Comparison of ENCODE assay signal across 10 cellular contexts in the genomic region with DNA sequence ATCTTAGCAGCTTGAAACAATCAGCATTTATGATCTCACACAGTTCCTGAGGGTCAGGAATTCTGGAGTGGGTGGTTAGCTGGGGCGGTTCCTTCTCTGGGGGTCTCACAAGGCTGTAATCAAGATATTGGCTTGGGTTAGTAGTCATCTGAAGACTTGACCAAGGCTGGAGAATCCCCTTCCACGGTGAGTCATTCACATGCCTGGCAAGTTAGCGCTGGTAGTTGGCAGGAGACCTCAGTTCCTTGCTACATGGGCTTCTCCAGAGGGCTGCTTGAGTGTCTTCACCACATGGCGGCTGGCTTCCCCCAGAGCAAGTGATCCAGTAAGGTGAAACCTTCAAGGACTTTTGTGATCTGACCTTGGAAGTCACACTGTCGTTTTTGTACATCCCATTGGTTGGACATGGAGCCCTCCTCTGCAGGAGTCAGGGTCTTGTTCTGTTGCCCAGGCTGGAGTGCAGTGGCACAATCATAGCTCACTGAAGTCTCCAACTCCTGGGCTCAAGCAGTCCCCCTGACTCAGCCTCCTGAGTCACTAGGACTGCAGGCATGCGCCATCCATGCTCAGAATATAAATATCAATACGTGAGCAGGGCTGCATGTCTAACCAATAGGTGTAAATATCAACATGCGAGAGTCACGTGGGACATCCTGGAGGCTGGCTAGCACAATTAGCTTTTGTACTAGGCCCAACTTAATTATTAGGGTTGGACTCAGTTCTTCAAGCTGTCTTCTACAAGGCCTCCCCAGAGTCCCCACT. TPM values are rescaled to one million over a fixed set of nuclear protein-coding genes. Genes with fewer than 3 reads are reported as not detected.
A peak's percentile ranks its signal among the peaks of the same experiment; 100 is the strongest.
DNase-seq lines count a peak whose midpoint lies in the region; FAIRE-seq and TF ChIP-seq lines count a peak whose summit lies in the region.
"Had no signal": no experiment of that assay in that cellular context is flagged by ENCODE, and none has a peak within 500 bp of the region (broad histone marks: within the 10 kb centered on the region; RNA-seq: fewer than 3 reads in every experiment).

No MANE protein-coding gene starts in this region.

- dilution Hi-C loops in keratinocyte (cut with MboI; ENCODE audit: extremely low pct_ligation_motif_present, low sequenced_read_pairs) = no loop called here

- H3K9me3 ChIP-seq in keratinocyte (ENCODE audit: control insufficient read depth, low read depth, low read length) = no peaks in the 10 kb centered on the region
- no peaks in the 10 kb centered on the region for H3K9me3 ChIP-seq in suprapubic skin
- H3K9me3 ChIP-seq in Karpas-422 (ENCODE audit: low read length) = no peaks in the 10 kb centered on the region

- peak; percentile 98 for FAIRE-seq in keratinocyte (lab: Jason Lieb, UNC)

- H3K27me3 ChIP-seq in keratinocyte (ENCODE audit: control insufficient read depth, extremely low read depth, insufficient read depth, low read length) = no peaks in the 10 kb centered on the region
- H3K27me3 ChIP-seq in suprapubic skin = no peaks in the 10 kb centered on the region
- no peaks in the 10 kb centered on the region for H3K27me3 ChIP-seq in Karpas-422 (ENCODE audit: low read length)

- DNase-seq in AG08396 (ENCODE audit: low spot score) (peak; percentile 69), HS-5 (ENCODE audit: low read depth) (peak; percentile 80), astrocyte of the cerebellum (ENCODE audit: low read depth) (peak; percentile 72), keratinocyte (ENCODE audit: low read depth, low spot score) (peak; percentile 54), suprapubic skin (ENCODE audit: low spot score in 2 of 2) (no peak), midbrain (lab: John Stamatoyannopoulos, UW) (no peak), Karpas-422 (no peak)
- no peak for DNase-seq in central memory CD4-positive, alpha-beta T cell
- DNase-seq: activated gamma-delta T cell, left ventricle myocardium superior had no signal

- H3K4me1 ChIP-seq in keratinocyte (ENCODE audit: control insufficient read depth, extremely low read depth, insufficient read depth, low read length) (peaks cover 15% of the 10 kb centered on the region), suprapubic skin (peaks cover 5% of the 10 kb centered on the region), Karpas-422 (ENCODE audit: low read length) (no peaks in the 10 kb centered on the region)

- no peak for TF ChIP-seq EP300 in suprapubic skin (IDR thresholded peaks at IDR 0.05)

- H3K4me3 ChIP-seq in astrocyte of the cerebellum (ENCODE audit: low read depth, low read length) (no peak overlapping the region), keratinocyte (ENCODE audit: control insufficient read depth in 2 of 3, extremely low read depth in 1 of 3, insufficient read depth in 2 of 3, low read depth in 1 of 3, low read length in 3 of 3) (no peak overlapping the region), suprapubic skin (no peak overlapping the region), Karpas-422 (ENCODE audit: low read length) (no peak overlapping the region)

- H3K36me3 ChIP-seq in keratinocyte (ENCODE audit: control insufficient read depth in 2 of 2, extremely low read depth in 1 of 2, insufficient read depth in 2 of 2, low read length in 2 of 2) = no peaks in the 10 kb centered on the region
- no peaks in the 10 kb centered on the region for H3K36me3 ChIP-seq in suprapubic skin
- no peaks in the 10 kb centered on the region for H3K36me3 ChIP-seq in Karpas-422 (ENCODE audit: insufficient read depth, low read length)

- H2AFZ ChIP-seq in keratinocyte (ENCODE audit: control insufficient read depth, low read length) (peak overlapping the region; percentile 66), Karpas-422 (ENCODE audit: low read length) (no peak overlapping the region)

- no peak for TF ChIP-seq POLR2A in suprapubic skin (IDR thresholded peaks at IDR 0.05)

- H3K79me2 ChIP-seq in keratinocyte (ENCODE audit: control insufficient read depth, insufficient read depth, low read length) (no peaks in the 10 kb centered on the region), Karpas-422 (ENCODE audit: low read length) (no peaks in the 10 kb centered on the region)

- in situ Hi-C loops in astrocyte of the cerebellum (cut with HindIII; ENCODE audit: low sequenced_read_pairs) = no loop called here

- H3K4me2 ChIP-seq in keratinocyte (ENCODE audit: control insufficient read depth, extremely low read depth, insufficient read depth, low read depth, low read length) = peak overlapping the region; percentile 62
- no peak overlapping the region for H3K4me2 ChIP-seq in Karpas-422 (ENCODE audit: low read depth, low read length, poor library complexity, severe bottlenecking)

- no peaks in the 10 kb centered on the region for H3K9me2 ChIP-seq in Karpas-422 (replicated peaks; ENCODE audit: insufficient read depth, low read length)

- H3K9ac ChIP-seq in keratinocyte (ENCODE audit: control insufficient read depth, extremely low read depth, insufficient read depth, low read length) (peak overlapping the region; percentile 34), Karpas-422 (ENCODE audit: low read length) (no peak overlapping the region)

- 59% methylated on average over 9 of the region's 9 CpGs for WGBS in suprapubic skin

- H3K27ac ChIP-seq in keratinocyte (ENCODE audit: control insufficient read depth, insufficient read depth, low read length) (peak overlapping the region; percentile 55), suprapubic skin (no peak overlapping the region), Karpas-422 (ENCODE audit: low read length) (no peak overlapping the region)

- no peak for TF ChIP-seq CTCF in astrocyte of the cerebellum (IDR thresholded peaks at IDR 0.05; ENCODE audit: low read depth, low read length, missing control alignments)
- TF ChIP-seq CTCF in keratinocyte (optimal IDR thresholded peaks at IDR 0.05 in 1 of 3, IDR thresholded peaks at IDR 0.05 in 1 of 3, conservative IDR thresholded peaks at IDR 0.05 in 1 of 3; ENCODE audit: extremely low read depth in 1 of 3, insufficient read depth in 2 of 3, low read length in 3 of 3) = no peak
- no peak for TF ChIP-seq CTCF in suprapubic skin (IDR thresholded peaks at IDR 0.05)

- peaks cover 2% of the 10 kb centered on the region for H3K9me1 ChIP-seq in keratinocyte (ENCODE audit: control insufficient read depth, extremely low read depth, insufficient read depth, low read length)

- H4K20me1 ChIP-seq in keratinocyte (ENCODE audit: control insufficient read depth, extremely low read depth, insufficient read depth, low read length) (no peaks in the 10 kb centered on the region), Karpas-422 (ENCODE audit: insufficient read depth, low read depth, low read length) (no peaks in the 10 kb centered on the region)

RNA-seq across cellular contexts. Expression of a gene that starts 7.2 kb away (rescaled TPM):
- polyA plus RNA-seq in keratinocyte = 58.3 to 63.1 TPM (median 61.3 TPM) in 3 replicates
- 10.3 TPM for polyA plus RNA-seq in keratinocyte (2011; ENCODE audit: low read depth)
- polyA plus RNA-seq in keratinocyte (2011; cell fraction: cytosol; rRNA removed) = 55.8 and 56.6 TPM in 2 replicates
- 38.1 and 43.8 TPM in 2 replicates for polyA plus RNA-seq in keratinocyte (2011; cell fraction: nucleus; rRNA removed)
- 20.6 and 59.3 TPM in 2 replicates for polyA plus RNA-seq in keratinocyte (2012; ENCODE audit: low replicate concordance)
- 35.8 to 47.7 TPM (median 43.7 TPM) in 3 replicates for polyA minus RNA-seq in keratinocyte
- 50.1 TPM for polyA minus RNA-seq in keratinocyte (2011; cell fraction: cytosol; rRNA and poly(A)+ RNA removed)
- 15.6 and 23.6 TPM in 2 replicates for polyA minus RNA-seq in keratinocyte (2011; cell fraction: nucleus; rRNA and poly(A)+ RNA removed)
- 10 to 100 TPM; 13.1 to 38.3 (median 20.9) TPM for total RNA-seq in suprapubic skin
- total RNA-seq in Karpas-422 (2014; rRNA removed; shearing (Covaris generic); ENCODE audit: low replicate concordance) = 75.9 and 100 TPM in 2 replicates

RNA-seq across cellular contexts. Expression of a gene that starts 15.3 kb away (rescaled TPM):
- 23.2 to 112 TPM (median 50.2 TPM) in 3 replicates for polyA plus RNA-seq in keratinocyte
- polyA plus RNA-seq in keratinocyte (2011; ENCODE audit: low read depth) = 13.5 TPM
- 52.7 and 56.2 TPM in 2 replicates for polyA plus RNA-seq in keratinocyte (2011; cell fraction: cytosol; rRNA removed)
- polyA plus RNA-seq in keratinocyte (2011; cell fraction: nucleus; rRNA removed) = 72.7 and 76.5 TPM in 2 replicates
- polyA plus RNA-seq in keratinocyte (2012; ENCODE audit: low replicate concordance) = 17.9 and 74.8 TPM in 2 replicates
- polyA minus RNA-seq in keratinocyte = 47.2 to 164 TPM (median 91.6 TPM) in 3 replicates
- polyA minus RNA-seq in keratinocyte (2011; cell fraction: cytosol; rRNA and poly(A)+ RNA removed) = 77.5 TPM
- 46.5 and 81.8 TPM in 2 replicates for polyA minus RNA-seq in keratinocyte (2011; cell fraction: nucleus; rRNA and poly(A)+ RNA removed)
- total RNA-seq in suprapubic skin = 10 to 100 TPM; 32.4 to 36.8 (median 34.4) TPM
- total RNA-seq in Karpas-422 (2014; rRNA removed; shearing (Covaris generic); ENCODE audit: low replicate concordance) = 19.0 and 24.2 TPM in 2 replicates

RNA-seq across cellular contexts. Expression of a gene that starts 34.6 kb away (rescaled TPM):
- polyA plus RNA-seq in keratinocyte = 34.1 to 35.6 TPM (median 35.4 TPM) in 3 replicates
- polyA plus RNA-seq in keratinocyte (2011; ENCODE audit: low read depth) = 54.8 TPM
- 27.5 and 29.2 TPM in 2 replicates for polyA plus RNA-seq in keratinocyte (2011; cell fraction: cytosol; rRNA removed)
- 54.6 and 55.6 TPM in 2 replicates for polyA plus RNA-seq in keratinocyte (2011; cell fraction: nucleus; rRNA removed)
- polyA plus RNA-seq in keratinocyte (2012; ENCODE audit: low replicate concordance) = 16.1 and 29.8 TPM in 2 replicates
- 42.2 to 51.4 TPM (median 50.8 TPM) in 3 replicates for polyA minus RNA-seq in keratinocyte
- 27.0 TPM for polyA minus RNA-seq in keratinocyte (2011; cell fraction: cytosol; rRNA and poly(A)+ RNA removed)
- 28.4 and 47.7 TPM in 2 replicates for polyA minus RNA-seq in keratinocyte (2011; cell fraction: nucleus; rRNA and poly(A)+ RNA removed)
- total RNA-seq in suprapubic skin = 10 to 100 TPM; 19.8 to 41.5 (median 27.8) TPM
- 48.2 and 54.0 TPM in 2 replicates for total RNA-seq in Karpas-422 (2014; rRNA removed; shearing (Covaris generic); ENCODE audit: low replicate concordance)

Comparison
In these comparisons a context has a peak if more than half of its experiments do, and no peak if none do; other contexts are left out.
1. DNase-seq: peak in AG08396 (single experiment), HS-5 (single experiment), astrocyte of the cerebellum (single experiment) and keratinocyte (single experiment); none in suprapubic skin (0 of 2), central memory CD4-positive, alpha-beta T cell (single experiment), midbrain (single experiment) and Karpas-422 (single experiment).